ENCODE assay signal across 8 cellular contexts in genomic region chr16:85553436-85554113, GRCh38. TPM values are rescaled to one million over a fixed set of nuclear protein-coding genes. Genes with fewer than 3 reads are reported as not detected.
DNase-seq lines count a peak whose midpoint lies in the region; ATAC-seq, FAIRE-seq and TF ChIP-seq lines count a peak whose summit lies in the region.

No MANE protein-coding gene starts in this region.

- H3K27me3 Mint-ChIP-seq in activated CD8-positive, alpha-beta memory T cell treated with anti-CD3 and anti-CD28 coated beads, Interleukin-2, amount 10 ng/mL, durations not matched to agents 7 days and 5 days: no peaks in the 10 kb centered on the region
- H3K27me3 Mint-ChIP-seq in natural killer cell (ENCODE audit: low read depth in 2 of 2): no peaks in the 10 kb centered on the region

- no peak; the same call in 1 of the 2 replicates for TF ChIP-seq POLR2A in GM12891 (IDR thresholded peaks at IDR 0.05; ENCODE audit: low read depth, low read length)
- TF ChIP-seq POLR2A in esophagus squamous epithelium (IDR thresholded peaks at IDR 0.05): no peak

- DNase-seq in A673 (ENCODE audit: low spot score) (peak; percentile 67), GM12891 (ENCODE audit: insufficient read length, low spot score) (peak; percentile 68), NCI-H2196 treated with DMSO at 0.1 percent for 48 hours (lab: John Stamatoyannopoulos, UW; ENCODE audit: unreplicated experiment) (peak; percentile 69), esophagus squamous epithelium (lab: John Stamatoyannopoulos, UW) (no peak), natural killer cell (peak; percentile 73), aorta (peak; percentile 80 to 90)
- peak; percentile 67 for DNase-seq in activated CD8-positive, alpha-beta memory T cell treated with anti-CD3 and anti-CD28 coated beads, Interleukin-2, amount 10 ng/mL, durations not matched to agents 7 days and 5 days

- peaks cover 39% of the 10 kb centered on the region for H3K4me1 Mint-ChIP-seq in activated CD8-positive, alpha-beta memory T cell treated with anti-CD3 and anti-CD28 coated beads, Interleukin-2, amount 10 ng/mL, durations not matched to agents 7 days and 5 days
- H3K4me1 Mint-ChIP-seq in natural killer cell: peaks cover 33 to 49% of the 10 kb centered on the region in 2 donors

- WGBS in esophagus squamous epithelium, 2 donors: 0 to 2% methylated on average over 2 to 10 of the region's 57 CpGs
- 1% methylated on average over 45 to 57 of the region's 57 CpGs for WGBS in aorta, 2 donors

- H3K27me3 ChIP-seq in A673 (replicated peaks; ENCODE audit: insufficient read depth, low read depth, low read length, poor library complexity): no peaks in the 10 kb centered on the region
- peaks cover 0 to 21% (median 0%) of the 10 kb centered on the region in 4 donors for H3K27me3 ChIP-seq in esophagus squamous epithelium
- H3K27me3 ChIP-seq in aorta (ENCODE audit: control insufficient read depth in 1 of 2, insufficient read depth in 2 of 2, low read length in 1 of 2): no peaks in the 10 kb centered on the region

- H3K4me3 ChIP-seq in A673 (ENCODE audit: low read depth, low read length, poor library complexity, severe bottlenecking) (peak overlapping the region; percentile 89), esophagus squamous epithelium (peak overlapping the region; percentile 53 to 93 (median 74)), aorta (ENCODE audit: low read length in 2 of 2) (peak overlapping the region; percentile 74 to 83)

- no peaks in the 10 kb centered on the region for H3K9me3 Mint-ChIP-seq in activated CD8-positive, alpha-beta memory T cell treated with anti-CD3 and anti-CD28 coated beads, Interleukin-2, amount 10 ng/mL, durations not matched to agents 7 days and 5 days (ENCODE audit: low read depth)
- no peaks in the 10 kb centered on the region for H3K9me3 Mint-ChIP-seq in natural killer cell

- no TSS peak for BruUV-seq in A673 (replicated peaks; lab: Mats Ljungman, UMichigan)

- H3K9me3 ChIP-seq in A673 (ENCODE audit: low read depth, low read length, poor library complexity, severe bottlenecking) (no peaks in the 10 kb centered on the region), esophagus squamous epithelium (no peaks in the 10 kb centered on the region), aorta (ENCODE audit: control insufficient read depth, low read length) (no peaks in the 10 kb centered on the region)

- peak; percentile 65 for FAIRE-seq in GM12891 (lab: Jason Lieb, UNC)

- POLR2A ChIA-PET in A673 (lab: Charles Lee; ENCODE audit: low non-redundant PET): no interaction called here

- H3K36me3 ChIP-seq in A673 (ENCODE audit: insufficient read depth, low read length, poor library complexity, severe bottlenecking) (no peaks in the 10 kb centered on the region), esophagus squamous epithelium (no peaks in the 10 kb centered on the region), aorta (ENCODE audit: control insufficient read depth in 1 of 2, insufficient read depth in 2 of 2, low read length in 1 of 2) (no peaks in the 10 kb centered on the region)

- peaks cover 23% of the 10 kb centered on the region for H3K4me1 ChIP-seq in A673 (ENCODE audit: insufficient read depth, low read length, poor library complexity, severe bottlenecking)
- peaks cover 22 to 61% (median 47%) of the 10 kb centered on the region in 3 donors for H3K4me1 ChIP-seq in esophagus squamous epithelium
- no peaks in the 10 kb centered on the region for H3K4me1 ChIP-seq in aorta (ENCODE audit: control insufficient read depth in 1 of 2, insufficient read depth in 2 of 2, low read length in 2 of 2)

- H3K36me3 Mint-ChIP-seq in activated CD8-positive, alpha-beta memory T cell treated with anti-CD3 and anti-CD28 coated beads, Interleukin-2, amount 10 ng/mL, durations not matched to agents 7 days and 5 days: peaks cover 3% of the 10 kb centered on the region
- no peaks in the 10 kb centered on the region for H3K36me3 Mint-ChIP-seq in natural killer cell

- ATAC-seq in HG02884 (IDR thresholded peaks at IDR 0.05; ENCODE audit: unreplicated experiment): peak; percentile 5
- ATAC-seq in activated CD8-positive, alpha-beta memory T cell treated with anti-CD3 and anti-CD28 coated beads, Interleukin-2, amount 10 ng/mL, durations not matched to agents 7 days and 5 days: peak; percentile 29
- ATAC-seq in natural killer cell: peak; percentile 33 to 58 (median 54)
- peak; percentile 58 for ATAC-seq in aorta (ENCODE audit: low FRiP score)

- H3K27ac Mint-ChIP-seq in activated CD8-positive, alpha-beta memory T cell treated with anti-CD3 and anti-CD28 coated beads, Interleukin-2, amount 10 ng/mL, durations not matched to agents 7 days and 5 days: peak overlapping the region; percentile 96
- peak overlapping the region; percentile 92 to 99 for H3K27ac Mint-ChIP-seq in natural killer cell

- TF ChIP-seq CTCF in A673 (conservative IDR thresholded peaks at IDR 0.05; ENCODE audit: low read depth, low read length) (peak; percentile 27; the same call in 1 of the 2 replicates), esophagus squamous epithelium (IDR thresholded peaks at IDR 0.05) (peak in 4 of 6 experiments; percentile 7 to 20 (median 17)), natural killer cell (IDR thresholded peaks at IDR 0.05) (no peak)

- CTCF ChIA-PET in A673 (lab: Charles Lee): interaction anchor here (1.2 kb wide), 1 partner anchor 75 kb away, joined by 6 read pairs; no protein-coding TSS in a partner anchor
- CTCF ChIA-PET in activated CD8-positive, alpha-beta memory T cell treated with anti-CD3 and anti-CD28 coated beads, Interleukin-2, amount 10 ng/mL, durations not matched to agents 7 days and 5 days (lab: Charles Lee): interaction anchor here (0.6 to 5.8 kb wide), 17 partner anchors 11 to 137 kb away, joined by 3 to 83 read pairs (median 6); partner anchors contain the start of gene GSE1

- H3K27ac ChIP-seq in A673 (ENCODE audit: low read depth, low read length, poor library complexity, severe bottlenecking) (peak overlapping the region; percentile 44), esophagus squamous epithelium (peak overlapping the region; percentile 66 to 94 (median 86)), aorta (ENCODE audit: low read depth in 1 of 2, low read length in 2 of 2) (peak overlapping the region in 1 of 2 donors; percentile 23)

- H3K4me3 Mint-ChIP-seq in activated CD8-positive, alpha-beta memory T cell treated with anti-CD3 and anti-CD28 coated beads, Interleukin-2, amount 10 ng/mL, durations not matched to agents 7 days and 5 days: peak overlapping the region; percentile 88
- peak overlapping the region; percentile 96 for H3K4me3 Mint-ChIP-seq in natural killer cell

- intact Hi-C loops in A673 (cut with micrococcal nuclease; ENCODE audit: unreplicated experiment) (loop anchor here (2.0 kb wide), 1 partner anchor 57 kb away; no protein-coding TSS in a partner anchor), esophagus squamous epithelium (cut with DNase I) (no loop called here), natural killer cell (cut with micrococcal nuclease) (loop anchor here (1.0 to 2.0 kb wide), 2 partner anchors 17 to 34 kb away; no protein-coding TSS in a partner anchor), aorta (cut with DNase I) (loop anchor here (2.0 to 10.0 kb wide), 2 partner anchors 57 to 89 kb away; no protein-coding TSS in a partner anchor)

TF ChIP-seq in GM12891, 5 proteins besides CTCF, POLR2A, EP300 and RAD21:
- no peak; the same call in 1 of the 2 replicates for TF ChIP-seq POU2F2 (IDR thresholded peaks at IDR 0.05; ENCODE audit: low read depth, low read length)
- no peak for TF ChIP-seq POLR2AphosphoS5 (IDR thresholded peaks at IDR 0.05; ENCODE audit: low read depth, low read length)
- no peak for TF ChIP-seq PAX5 (IDR thresholded peaks at IDR 0.05; ENCODE audit: insufficient read depth, low read length, severe bottlenecking)
- TF ChIP-seq TAF1 (IDR thresholded peaks at IDR 0.05; ENCODE audit: low read depth, low read length): no peak
- TF ChIP-seq SPI1 (IDR thresholded peaks at IDR 0.05; ENCODE audit: low read depth, low read length): no peak

RNA-seq across cellular contexts. Expression of gene GSE1, which starts 59.5 kb away (rescaled TPM):
- 64.2 and 72.4 TPM in 2 replicates for total RNA-seq in A673 (2021)
- 18.7 TPM for polyA plus RNA-seq in GM12891 (2012; ENCODE audit: low read depth, missing spikeins)
- total RNA-seq in activated CD8-positive, alpha-beta memory T cell treated with anti-CD3 and anti-CD28 coated beads, Interleukin-2, amount 10 ng/mL, durations not matched to agents 7 days and 5 days: 10 to 100 TPM; 43.1 to 55.1 TPM
- 10 to 100 TPM; 24.6 to 33.6 (median 28.9) TPM for total RNA-seq in esophagus squamous epithelium
- 100 to 1,000 TPM; 232 to 277 (median 233) TPM for total RNA-seq in natural killer cell
- 100 to 1,000 TPM in 1 of 2 donors, 10 to 100 TPM in 1; 59.7 to 111 TPM for total RNA-seq in aorta
- 10 to 100 TPM in 1 of 2 donors, 1 to 10 TPM in 1; 3.9 to 11.7 TPM for polyA plus RNA-seq in aorta

Comparison
In these comparisons a context has a peak if more than half of its experiments do, and no peak if none do; other contexts are left out.
1. ATAC-seq: peak in every context shown above with its lines; median percentile 58 in aorta; 54 in natural killer cell; 29 in activated CD8-positive, alpha-beta memory T cell treated with anti-CD3 and anti-CD28 coated beads, Interleukin-2, amount 10 ng/mL, durations not matched to agents 7 days and 5 days; 5 in HG02884.